Comparison of ENCODE assay signal across 27 cellular contexts in the genomic region with DNA sequence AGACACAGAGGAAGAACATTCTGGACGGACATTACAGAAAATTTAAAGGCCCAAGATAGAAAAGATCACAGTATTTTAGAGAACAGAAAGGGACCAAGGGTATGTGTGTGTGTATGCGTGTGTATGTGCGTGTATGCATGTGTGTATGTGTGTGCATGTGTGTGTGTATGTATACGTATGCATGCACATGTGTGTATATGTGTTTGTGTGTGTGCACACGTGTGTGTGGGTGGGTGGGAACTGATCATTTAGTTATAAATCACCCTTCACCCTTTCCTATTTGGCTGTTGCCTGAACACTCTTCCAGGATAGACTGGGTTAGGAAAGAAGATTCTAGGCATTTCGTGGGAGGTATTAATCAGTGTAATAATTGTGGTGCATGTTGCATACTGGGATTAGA.
"Had no signal": no experiment of that assay in that cellular context is flagged by ENCODE, and none has a peak within 500 bp of the region (broad histone marks: within the 10 kb centered on the region; RNA-seq: fewer than 3 reads in every experiment).

No MANE protein-coding gene starts in this region.

- H3K36me3 ChIP-seq: colonic mucosa, esophagus muscularis mucosa, esophagus squamous epithelium, gastrocnemius medialis, gastroesophageal sphincter, heart left ventricle, heart right ventricle had no signal

- H3K4me3 ChIP-seq: colonic mucosa, coronary artery, dorsolateral prefrontal cortex, esophagus muscularis mucosa, esophagus squamous epithelium, gastrocnemius medialis, gastroesophageal sphincter, heart left ventricle, heart right ventricle had no signal

- H3K27ac ChIP-seq: colonic mucosa, coronary artery, dorsolateral prefrontal cortex, epithelial cell of prostate, esophagus muscularis mucosa, esophagus squamous epithelium, foreskin keratinocyte, gastrocnemius medialis, gastroesophageal sphincter, heart left ventricle, heart right ventricle had no signal

- DNase-seq: colonic mucosa; cortex of kidney; dermis blood vessel endothelial cell; dorsolateral prefrontal cortex; effector CD4-positive, alpha-beta T cell; effector CD8-positive, alpha-beta T cell; effector memory CD4-positive, alpha-beta T cell; effector memory CD8-positive, alpha-beta T cell; endodermal cell; erythroblast; esophagus squamous epithelium; foreskin fibroblast; foreskin keratinocyte; foreskin melanocyte; gastrocnemius medialis; glutamatergic neuron; head of caudate nucleus; heart left ventricle; heart right ventricle had no signal

- ATAC-seq: effector memory CD8-positive, alpha-beta T cell; foreskin keratinocyte; gastrocnemius medialis; gastroesophageal sphincter; heart right ventricle had no signal

- H3K4me1 ChIP-seq: colonic mucosa, foreskin keratinocyte, gastrocnemius medialis had no signal

- H3K27me3 ChIP-seq: colonic mucosa, esophagus muscularis mucosa, esophagus squamous epithelium, gastrocnemius medialis, gastroesophageal sphincter had no signal

- FAIRE-seq: colon, endometrium, endothelial cell of umbilical vein, frontal cortex had no signal

- H3K9me3 ChIP-seq: colonic mucosa, esophagus muscularis mucosa, esophagus squamous epithelium, gastrocnemius medialis, gastroesophageal sphincter, heart left ventricle had no signal
